21 cellular contexts compared by ENCODE assay signal in genomic region chr17:17963066-17963465, GRCh38.
A peak's percentile ranks its signal among the peaks of the same experiment; 100 is the strongest.
DNase-seq lines count a peak whose midpoint lies in the region; ATAC-seq, FAIRE-seq and TF ChIP-seq lines count a peak whose summit lies in the region.
"Had no signal": no experiment of that assay in that cellular context is flagged by ENCODE, and none has a peak within 500 bp of the region (broad histone marks: within the 10 kb centered on the region; RNA-seq: fewer than 3 reads in every experiment).

No MANE protein-coding gene starts in this region.

- no peak overlapping the region for H2AFZ ChIP-seq in MM.1S (ENCODE audit: low read length)
- H2AFZ ChIP-seq: PC-9 had no signal

- no peaks in the 10 kb centered on the region for H3K9me2 ChIP-seq in MM.1S (replicated peaks; ENCODE audit: insufficient read depth, low read length)

- H3K9me3 ChIP-seq in MM.1S (replicated peaks; ENCODE audit: insufficient read depth, low read length): no peaks in the 10 kb centered on the region
- H3K9me3 ChIP-seq: SJCRH30 had no signal

- H3K4me3 ChIP-seq in MM.1S (ENCODE audit: low read length): no peak overlapping the region
- H3K4me3 ChIP-seq: PC-9, SJCRH30 had no signal

- H3F3A ChIP-seq in MM.1S (ENCODE audit: insufficient read depth, low read length): peaks cover 30% of the 10 kb centered on the region

- FAIRE-seq in D721Med (lab: Jason Lieb, UNC): no peak

- TF ChIP-seq CTCF in MM.1S (IDR thresholded peaks at IDR 0.05; ENCODE audit: low read length) (no peak), D721Med (IDR thresholded peaks at IDR 0.05; ENCODE audit: insufficient read depth, missing control alignments) (no peak)

- peak overlapping the region; percentile 64; the same call in 1 of the 2 replicates for H3K4me2 ChIP-seq in MM.1S (ENCODE audit: low read depth, low read length)
- H3K4me2 ChIP-seq: PC-9 had no signal

- H3K27me3 ChIP-seq in MM.1S (replicated peaks; ENCODE audit: insufficient read depth, low read length): no peaks in the 10 kb centered on the region
- H3K27me3 ChIP-seq: SJCRH30 had no signal

- H3K79me2 ChIP-seq in MM.1S (ENCODE audit: low read length): peaks cover 83% of the 10 kb centered on the region

- no peak for ATAC-seq in HG02840 (IDR thresholded peaks at IDR 0.05; ENCODE audit: low FRiP score, unreplicated experiment)

- H3K9ac ChIP-seq in MM.1S (ENCODE audit: low read length): no peak overlapping the region

- H3K27ac ChIP-seq in MM.1S (ENCODE audit: low read length): no peak overlapping the region
- H3K27ac ChIP-seq: PC-9, SJCRH30 had no signal

- H3K36me3 ChIP-seq in MM.1S (replicated peaks; ENCODE audit: insufficient read depth, low read length): no peaks in the 10 kb centered on the region
- H3K36me3 ChIP-seq: SJCRH30 had no signal

- DNase-seq in MM.1S: no peak
- DNase-seq in foreskin melanocyte: peak; percentile 42
- peak; percentile 35 for DNase-seq in midbrain (lab: John Stamatoyannopoulos, UW)
- DNase-seq in superior temporal gyrus (ENCODE audit: extremely low spot score): peak; percentile 83
- DNase-seq in cerebellar nuclear complex (lab: John Stamatoyannopoulos, UW): no peak
- no peak for DNase-seq in D721Med (ENCODE audit: insufficient read length, low spot score)
- DNase-seq: C1 segment of cervical spinal cord, DMS 273 treated with DMSO at 0.1 percent for 48 hours, DND-41, H7, HFFc6, IMR-90, Karpas-422, NCI-H1048, NCI-H1436, NCI-H1930, NCI-H345, NCI-H524 treated with DMSO at 0.1 percent for 48 hours, PC-9, SJCRH30 had no signal

- H4K20me1 ChIP-seq in MM.1S (ENCODE audit: insufficient read depth, low read length): no peaks in the 10 kb centered on the region

- H3K4me1 ChIP-seq in MM.1S (ENCODE audit: low read length): peaks cover 50% of the 10 kb centered on the region

Comparison
In these comparisons a context has a peak if more than half of its experiments do, and no peak if none do; other contexts are left out.
1. DNase-seq: peak in foreskin melanocyte (single experiment), midbrain (single experiment) and superior temporal gyrus (single experiment); none in MM.1S (single experiment), cerebellar nuclear complex (0 of 2) and D721Med (single experiment).